3 cellular contexts compared by ENCODE assay signal in genomic region chr19:47004012-47004465, GRCh38.
TF ChIP-seq lines count a peak whose summit lies in the region.

No MANE protein-coding gene starts in this region.

TF ChIP-seq in SK-N-SH, 30 proteins besides CTCF, POLR2A, EP300 and RAD21 (continues in another document):
- TF ChIP-seq JUND (IDR thresholded peaks at IDR 0.05) (no peak), USF1 (IDR thresholded peaks at IDR 0.05; ENCODE audit: borderline replicate concordance, low read depth) (no peak), GATA2 (CRISPR knock-in tag; IDR thresholded peaks at IDR 0.05) (no peak), SMC3 (IDR thresholded peaks at IDR 0.05; ENCODE audit: low read depth, low read length) (no peak), TAF1 (IDR thresholded peaks at IDR 0.05; ENCODE audit: borderline replicate concordance, low read depth, low read length) (no peak), USF2 (IDR thresholded peaks at IDR 0.05; ENCODE audit: borderline replicate concordance, low read depth, low read length) (no peak), PBX3 (IDR thresholded peaks at IDR 0.05) (no peak), CHD2 (IDR thresholded peaks at IDR 0.05; ENCODE audit: low read length, partially characterized antibody) (no peak), RFX5 (IDR thresholded peaks at IDR 0.05; ENCODE audit: low read length) (no peak), MEF2A (IDR thresholded peaks at IDR 0.05; ENCODE audit: borderline replicate concordance, low read depth) (no peak)
- TF ChIP-seq, protein P1, sequence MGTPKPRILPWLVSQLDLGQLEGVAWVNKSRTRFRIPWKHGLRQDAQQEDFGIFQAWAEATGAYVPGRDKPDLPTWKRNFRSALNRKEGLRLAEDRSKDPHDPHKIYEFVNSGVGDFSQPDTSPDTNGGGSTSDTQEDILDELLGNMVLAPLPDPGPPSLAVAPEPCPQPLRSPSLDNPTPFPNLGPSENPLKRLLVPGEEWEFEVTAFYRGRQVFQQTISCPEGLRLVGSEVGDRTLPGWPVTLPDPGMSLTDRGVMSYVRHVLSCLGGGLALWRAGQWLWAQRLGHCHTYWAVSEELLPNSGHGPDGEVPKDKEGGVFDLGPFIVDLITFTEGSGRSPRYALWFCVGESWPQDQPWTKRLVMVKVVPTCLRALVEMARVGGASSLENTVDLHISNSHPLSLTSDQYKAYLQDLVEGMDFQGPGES (IDR thresholded peaks at IDR 0.05; ENCODE audit: low read depth, low read length): no peak
- TF ChIP-seq, protein P2, sequence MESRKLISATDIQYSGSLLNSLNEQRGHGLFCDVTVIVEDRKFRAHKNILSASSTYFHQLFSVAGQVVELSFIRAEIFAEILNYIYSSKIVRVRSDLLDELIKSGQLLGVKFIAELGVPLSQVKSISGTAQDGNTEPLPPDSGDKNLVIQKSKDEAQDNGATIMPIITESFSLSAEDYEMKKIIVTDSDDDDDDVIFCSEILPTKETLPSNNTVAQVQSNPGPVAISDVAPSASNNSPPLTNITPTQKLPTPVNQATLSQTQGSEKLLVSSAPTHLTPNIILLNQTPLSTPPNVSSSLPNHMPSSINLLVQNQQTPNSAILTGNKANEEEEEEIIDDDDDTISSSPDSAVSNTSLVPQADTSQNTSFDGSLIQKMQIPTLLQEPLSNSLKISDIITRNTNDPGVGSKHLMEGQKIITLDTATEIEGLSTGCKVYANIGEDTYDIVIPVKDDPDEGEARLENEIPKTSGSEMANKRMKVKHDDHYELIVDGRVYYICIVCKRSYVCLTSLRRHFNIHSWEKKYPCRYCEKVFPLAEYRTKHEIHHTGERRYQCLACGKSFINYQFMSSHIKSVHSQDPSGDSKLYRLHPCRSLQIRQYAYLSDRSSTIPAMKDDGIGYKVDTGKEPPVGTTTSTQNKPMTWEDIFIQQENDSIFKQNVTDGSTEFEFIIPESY (IDR thresholded peaks at IDR 0.05; ENCODE audit: borderline replicate concordance, low read depth): no peak
- TF ChIP-seq, protein P3, sequence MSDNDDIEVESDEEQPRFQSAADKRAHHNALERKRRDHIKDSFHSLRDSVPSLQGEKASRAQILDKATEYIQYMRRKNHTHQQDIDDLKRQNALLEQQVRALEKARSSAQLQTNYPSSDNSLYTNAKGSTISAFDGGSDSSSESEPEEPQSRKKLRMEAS (IDR thresholded peaks at IDR 0.05; ENCODE audit: low read depth): no peak

TF ChIP-seq in SK-N-SH treated with all-trans-retinoic acid at 6 μM for 48 hours, 23 proteins besides CTCF, POLR2A, EP300 and RAD21 (continues in another document):
- TF ChIP-seq, protein P4, sequence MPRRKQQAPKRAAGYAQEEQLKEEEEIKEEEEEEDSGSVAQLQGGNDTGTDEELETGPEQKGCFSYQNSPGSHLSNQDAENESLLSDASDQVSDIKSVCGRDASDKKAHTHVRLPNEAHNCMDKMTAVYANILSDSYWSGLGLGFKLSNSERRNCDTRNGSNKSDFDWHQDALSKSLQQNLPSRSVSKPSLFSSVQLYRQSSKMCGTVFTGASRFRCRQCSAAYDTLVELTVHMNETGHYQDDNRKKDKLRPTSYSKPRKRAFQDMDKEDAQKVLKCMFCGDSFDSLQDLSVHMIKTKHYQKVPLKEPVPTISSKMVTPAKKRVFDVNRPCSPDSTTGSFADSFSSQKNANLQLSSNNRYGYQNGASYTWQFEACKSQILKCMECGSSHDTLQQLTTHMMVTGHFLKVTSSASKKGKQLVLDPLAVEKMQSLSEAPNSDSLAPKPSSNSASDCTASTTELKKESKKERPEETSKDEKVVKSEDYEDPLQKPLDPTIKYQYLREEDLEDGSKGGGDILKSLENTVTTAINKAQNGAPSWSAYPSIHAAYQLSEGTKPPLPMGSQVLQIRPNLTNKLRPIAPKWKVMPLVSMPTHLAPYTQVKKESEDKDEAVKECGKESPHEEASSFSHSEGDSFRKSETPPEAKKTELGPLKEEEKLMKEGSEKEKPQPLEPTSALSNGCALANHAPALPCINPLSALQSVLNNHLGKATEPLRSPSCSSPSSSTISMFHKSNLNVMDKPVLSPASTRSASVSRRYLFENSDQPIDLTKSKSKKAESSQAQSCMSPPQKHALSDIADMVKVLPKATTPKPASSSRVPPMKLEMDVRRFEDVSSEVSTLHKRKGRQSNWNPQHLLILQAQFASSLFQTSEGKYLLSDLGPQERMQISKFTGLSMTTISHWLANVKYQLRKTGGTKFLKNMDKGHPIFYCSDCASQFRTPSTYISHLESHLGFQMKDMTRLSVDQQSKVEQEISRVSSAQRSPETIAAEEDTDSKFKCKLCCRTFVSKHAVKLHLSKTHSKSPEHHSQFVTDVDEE (CRISPR knock-in tag; IDR thresholded peaks at IDR 0.05): no peak
- no peak for TF ChIP-seq ZNF565 (CRISPR knock-in tag; conservative IDR thresholded peaks at IDR 0.05; ENCODE audit: low read depth)
- no peak for TF ChIP-seq SNAI2 (CRISPR knock-in tag; IDR thresholded peaks at IDR 0.05)
- TF ChIP-seq CREB5 (CRISPR knock-in tag; IDR thresholded peaks at IDR 0.05; ENCODE audit: low read depth): no peak
- TF ChIP-seq ZFP30 (CRISPR knock-in tag; IDR thresholded peaks at IDR 0.05): no peak
- no peak for TF ChIP-seq ZFP3 (CRISPR knock-in tag; IDR thresholded peaks at IDR 0.05)
- TF ChIP-seq, protein P5, sequence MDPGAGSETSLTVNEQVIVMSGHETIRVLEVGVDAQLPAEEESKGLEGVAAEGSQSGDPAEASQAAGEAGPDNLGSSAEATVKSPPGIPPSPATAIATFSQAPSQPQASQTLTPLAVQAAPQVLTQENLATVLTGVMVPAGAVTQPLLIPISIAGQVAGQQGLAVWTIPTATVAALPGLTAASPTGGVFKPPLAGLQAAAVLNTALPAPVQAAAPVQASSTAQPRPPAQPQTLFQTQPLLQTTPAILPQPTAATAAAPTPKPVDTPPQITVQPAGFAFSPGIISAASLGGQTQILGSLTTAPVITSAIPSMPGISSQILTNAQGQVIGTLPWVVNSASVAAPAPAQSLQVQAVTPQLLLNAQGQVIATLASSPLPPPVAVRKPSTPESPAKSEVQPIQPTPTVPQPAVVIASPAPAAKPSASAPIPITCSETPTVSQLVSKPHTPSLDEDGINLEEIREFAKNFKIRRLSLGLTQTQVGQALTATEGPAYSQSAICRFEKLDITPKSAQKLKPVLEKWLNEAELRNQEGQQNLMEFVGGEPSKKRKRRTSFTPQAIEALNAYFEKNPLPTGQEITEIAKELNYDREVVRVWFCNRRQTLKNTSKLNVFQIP (CRISPR knock-in tag; IDR thresholded peaks at IDR 0.05; ENCODE audit: borderline replicate concordance, low read depth): no peak
- TF ChIP-seq, protein P6, sequence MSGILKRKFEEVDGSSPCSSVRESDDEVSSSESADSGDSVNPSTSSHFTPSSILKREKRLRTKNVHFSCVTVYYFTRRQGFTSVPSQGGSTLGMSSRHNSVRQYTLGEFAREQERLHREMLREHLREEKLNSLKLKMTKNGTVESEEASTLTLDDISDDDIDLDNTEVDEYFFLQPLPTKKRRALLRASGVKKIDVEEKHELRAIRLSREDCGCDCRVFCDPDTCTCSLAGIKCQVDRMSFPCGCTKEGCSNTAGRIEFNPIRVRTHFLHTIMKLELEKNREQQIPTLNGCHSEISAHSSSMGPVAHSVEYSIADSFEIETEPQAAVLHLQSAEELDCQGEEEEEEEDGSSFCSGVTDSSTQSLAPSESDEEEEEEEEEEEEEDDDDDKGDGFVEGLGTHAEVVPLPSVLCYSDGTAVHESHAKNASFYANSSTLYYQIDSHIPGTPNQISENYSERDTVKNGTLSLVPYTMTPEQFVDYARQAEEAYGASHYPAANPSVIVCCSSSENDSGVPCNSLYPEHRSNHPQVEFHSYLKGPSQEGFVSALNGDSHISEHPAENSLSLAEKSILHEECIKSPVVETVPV (CRISPR knock-in tag; IDR thresholded peaks at IDR 0.05): no peak
- no peak for TF ChIP-seq GLIS3 (CRISPR knock-in tag; IDR thresholded peaks at IDR 0.05)

TF ChIP-seq in H1, 55 proteins besides CTCF, POLR2A, EP300 and RAD21:
- TF ChIP-seq CHD1 (IDR thresholded peaks at IDR 0.05; ENCODE audit: low read depth, low read length) (no peak), SIRT6 (IDR thresholded peaks at IDR 0.05; ENCODE audit: low read length) (no peak), USF2 (IDR thresholded peaks at IDR 0.05; ENCODE audit: low read length) (no peak), YY1 (IDR thresholded peaks at IDR 0.05; ENCODE audit: low read depth, low read length) (no peak), ASH2L (IDR thresholded peaks at IDR 0.05; ENCODE audit: low read length) (no peak), JUND (IDR thresholded peaks at IDR 0.05; ENCODE audit: low read length) (no peak), EZH2 (IDR thresholded peaks at IDR 0.05; ENCODE audit: low read depth, low read length, severe bottlenecking) (no peak), SUZ12 (IDR thresholded peaks at IDR 0.05; ENCODE audit: low read length) (no peak), RXRA (IDR thresholded peaks at IDR 0.05; ENCODE audit: insufficient read depth, low read depth, low read length) (no peak), HDAC6 (IDR thresholded peaks at IDR 0.05; ENCODE audit: low read depth, low read length) (no peak), BRCA1 (IDR thresholded peaks at IDR 0.05; ENCODE audit: low read depth, low read length) (no peak), RNF2 (IDR thresholded peaks at IDR 0.05; ENCODE audit: borderline replicate concordance, low read depth, low read length, missing control alignments, poor library complexity, severe bottlenecking) (no peak), NRF1 (IDR thresholded peaks at IDR 0.05; ENCODE audit: low read depth, low read length) (no peak), SP1 (IDR thresholded peaks at IDR 0.05; ENCODE audit: low read depth, low read length) (no peak), SRF (IDR thresholded peaks at IDR 0.05; ENCODE audit: low read depth, low read length) (no peak), POLR2AphosphoS5 (IDR thresholded peaks at IDR 0.05; ENCODE audit: low read depth, low read length) (no peak)
- TF ChIP-seq, protein P3 (IDR thresholded peaks at IDR 0.05): no peak
- TF ChIP-seq, protein P7, sequence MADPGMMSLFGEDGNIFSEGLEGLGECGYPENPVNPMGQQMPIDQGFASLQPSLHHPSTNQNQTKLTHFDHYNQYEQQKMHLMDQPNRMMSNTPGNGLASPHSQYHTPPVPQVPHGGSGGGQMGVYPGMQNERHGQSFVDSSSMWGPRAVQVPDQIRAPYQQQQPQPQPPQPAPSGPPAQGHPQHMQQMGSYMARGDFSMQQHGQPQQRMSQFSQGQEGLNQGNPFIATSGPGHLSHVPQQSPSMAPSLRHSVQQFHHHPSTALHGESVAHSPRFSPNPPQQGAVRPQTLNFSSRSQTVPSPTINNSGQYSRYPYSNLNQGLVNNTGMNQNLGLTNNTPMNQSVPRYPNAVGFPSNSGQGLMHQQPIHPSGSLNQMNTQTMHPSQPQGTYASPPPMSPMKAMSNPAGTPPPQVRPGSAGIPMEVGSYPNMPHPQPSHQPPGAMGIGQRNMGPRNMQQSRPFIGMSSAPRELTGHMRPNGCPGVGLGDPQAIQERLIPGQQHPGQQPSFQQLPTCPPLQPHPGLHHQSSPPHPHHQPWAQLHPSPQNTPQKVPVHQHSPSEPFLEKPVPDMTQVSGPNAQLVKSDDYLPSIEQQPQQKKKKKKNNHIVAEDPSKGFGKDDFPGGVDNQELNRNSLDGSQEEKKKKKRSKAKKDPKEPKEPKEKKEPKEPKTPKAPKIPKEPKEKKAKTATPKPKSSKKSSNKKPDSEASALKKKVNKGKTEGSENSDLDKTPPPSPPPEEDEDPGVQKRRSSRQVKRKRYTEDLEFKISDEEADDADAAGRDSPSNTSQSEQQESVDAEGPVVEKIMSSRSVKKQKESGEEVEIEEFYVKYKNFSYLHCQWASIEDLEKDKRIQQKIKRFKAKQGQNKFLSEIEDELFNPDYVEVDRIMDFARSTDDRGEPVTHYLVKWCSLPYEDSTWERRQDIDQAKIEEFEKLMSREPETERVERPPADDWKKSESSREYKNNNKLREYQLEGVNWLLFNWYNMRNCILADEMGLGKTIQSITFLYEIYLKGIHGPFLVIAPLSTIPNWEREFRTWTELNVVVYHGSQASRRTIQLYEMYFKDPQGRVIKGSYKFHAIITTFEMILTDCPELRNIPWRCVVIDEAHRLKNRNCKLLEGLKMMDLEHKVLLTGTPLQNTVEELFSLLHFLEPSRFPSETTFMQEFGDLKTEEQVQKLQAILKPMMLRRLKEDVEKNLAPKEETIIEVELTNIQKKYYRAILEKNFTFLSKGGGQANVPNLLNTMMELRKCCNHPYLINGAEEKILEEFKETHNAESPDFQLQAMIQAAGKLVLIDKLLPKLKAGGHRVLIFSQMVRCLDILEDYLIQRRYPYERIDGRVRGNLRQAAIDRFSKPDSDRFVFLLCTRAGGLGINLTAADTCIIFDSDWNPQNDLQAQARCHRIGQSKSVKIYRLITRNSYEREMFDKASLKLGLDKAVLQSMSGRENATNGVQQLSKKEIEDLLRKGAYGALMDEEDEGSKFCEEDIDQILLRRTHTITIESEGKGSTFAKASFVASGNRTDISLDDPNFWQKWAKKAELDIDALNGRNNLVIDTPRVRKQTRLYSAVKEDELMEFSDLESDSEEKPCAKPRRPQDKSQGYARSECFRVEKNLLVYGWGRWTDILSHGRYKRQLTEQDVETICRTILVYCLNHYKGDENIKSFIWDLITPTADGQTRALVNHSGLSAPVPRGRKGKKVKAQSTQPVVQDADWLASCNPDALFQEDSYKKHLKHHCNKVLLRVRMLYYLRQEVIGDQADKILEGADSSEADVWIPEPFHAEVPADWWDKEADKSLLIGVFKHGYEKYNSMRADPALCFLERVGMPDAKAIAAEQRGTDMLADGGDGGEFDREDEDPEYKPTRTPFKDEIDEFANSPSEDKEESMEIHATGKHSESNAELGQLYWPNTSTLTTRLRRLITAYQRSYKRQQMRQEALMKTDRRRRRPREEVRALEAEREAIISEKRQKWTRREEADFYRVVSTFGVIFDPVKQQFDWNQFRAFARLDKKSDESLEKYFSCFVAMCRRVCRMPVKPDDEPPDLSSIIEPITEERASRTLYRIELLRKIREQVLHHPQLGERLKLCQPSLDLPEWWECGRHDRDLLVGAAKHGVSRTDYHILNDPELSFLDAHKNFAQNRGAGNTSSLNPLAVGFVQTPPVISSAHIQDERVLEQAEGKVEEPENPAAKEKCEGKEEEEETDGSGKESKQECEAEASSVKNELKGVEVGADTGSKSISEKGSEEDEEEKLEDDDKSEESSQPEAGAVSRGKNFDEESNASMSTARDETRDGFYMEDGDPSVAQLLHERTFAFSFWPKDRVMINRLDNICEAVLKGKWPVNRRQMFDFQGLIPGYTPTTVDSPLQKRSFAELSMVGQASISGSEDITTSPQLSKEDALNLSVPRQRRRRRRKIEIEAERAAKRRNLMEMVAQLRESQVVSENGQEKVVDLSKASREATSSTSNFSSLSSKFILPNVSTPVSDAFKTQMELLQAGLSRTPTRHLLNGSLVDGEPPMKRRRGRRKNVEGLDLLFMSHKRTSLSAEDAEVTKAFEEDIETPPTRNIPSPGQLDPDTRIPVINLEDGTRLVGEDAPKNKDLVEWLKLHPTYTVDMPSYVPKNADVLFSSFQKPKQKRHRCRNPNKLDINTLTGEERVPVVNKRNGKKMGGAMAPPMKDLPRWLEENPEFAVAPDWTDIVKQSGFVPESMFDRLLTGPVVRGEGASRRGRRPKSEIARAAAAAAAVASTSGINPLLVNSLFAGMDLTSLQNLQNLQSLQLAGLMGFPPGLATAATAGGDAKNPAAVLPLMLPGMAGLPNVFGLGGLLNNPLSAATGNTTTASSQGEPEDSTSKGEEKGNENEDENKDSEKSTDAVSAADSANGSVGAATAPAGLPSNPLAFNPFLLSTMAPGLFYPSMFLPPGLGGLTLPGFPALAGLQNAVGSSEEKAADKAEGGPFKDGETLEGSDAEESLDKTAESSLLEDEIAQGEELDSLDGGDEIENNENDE (IDR thresholded peaks at IDR 0.05; ENCODE audit: insufficient replicate concordance, low read length): no peak
